In the genomic region with DNA sequence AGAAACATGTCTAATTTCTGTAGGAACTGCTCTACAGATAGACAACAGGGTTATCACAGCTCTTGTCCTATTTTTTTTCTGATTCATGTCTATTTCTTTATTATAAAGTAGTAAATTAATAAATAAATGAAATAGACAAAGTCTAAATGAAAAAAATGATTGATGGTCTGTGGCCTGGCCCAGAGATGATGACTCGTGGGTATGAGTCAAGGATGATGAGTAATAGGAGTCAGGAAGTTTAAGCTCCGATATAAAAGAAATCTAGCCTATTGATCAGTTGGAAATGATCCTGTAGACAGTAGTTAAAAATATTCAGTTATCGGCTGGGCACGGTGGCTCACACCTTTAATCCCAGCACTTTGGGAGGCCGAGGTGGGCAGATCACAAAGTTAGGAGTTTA, we compare ENCODE assay signal across 24 cellular contexts.
DNase-seq lines count a peak whose midpoint lies in the region; ATAC-seq and TF ChIP-seq lines count a peak whose summit lies in the region.
"Had no signal": no experiment of that assay in that cellular context is flagged by ENCODE, and none has a peak within 500 bp of the region (broad histone marks: within the 10 kb centered on the region; RNA-seq: fewer than 3 reads in every experiment).

No MANE protein-coding gene starts in this region.

- no peaks in the 10 kb centered on the region for H3K9me3 ChIP-seq in RWPE2 (ENCODE audit: severe bottlenecking)
- no peaks in the 10 kb centered on the region for H3K9me3 ChIP-seq in Caco-2
- H3K9me3 ChIP-seq: prostate gland, testis had no signal

- H3K27ac ChIP-seq in RWPE2 (ENCODE audit: poor library complexity, severe bottlenecking): peak overlapping the region; percentile 54
- H3K27ac ChIP-seq: cardiac muscle cell, prostate gland, testis had no signal

- H3K36me3 ChIP-seq in RWPE2 (ENCODE audit: low read depth) (peaks cover 23% of the 10 kb centered on the region), Caco-2 (ENCODE audit: control insufficient read depth, insufficient read depth, low read length) (no peaks in the 10 kb centered on the region)
- H3K36me3 ChIP-seq: cardiac muscle cell, prostate gland had no signal

- no peak overlapping the region for H3K4me3 Mint-ChIP-seq in Caco-2 (ENCODE audit: unreplicated experiment)
- H3K4me3 Mint-ChIP-seq: activated T-cell treated with anti-CD3 and anti-CD28 coated beads, Interleukin-2, amount 50 U/mL, for 4 hours; B cell had no signal

- H3K27me3 ChIP-seq in RWPE2 (ENCODE audit: insufficient read depth, poor library complexity, severe bottlenecking): no peaks in the 10 kb centered on the region
- H3K27me3 ChIP-seq in Caco-2 (replicated peaks; ENCODE audit: control insufficient read depth, insufficient read depth, low read length): no peaks in the 10 kb centered on the region
- H3K27me3 ChIP-seq: cardiac muscle cell, testis had no signal

- no peaks in the 10 kb centered on the region for H3K27me3 Mint-ChIP-seq in Caco-2 (ENCODE audit: insufficient read depth, unreplicated experiment)

- CTCF ChIA-PET in Caco-2 (lab: Charles Lee): no interaction called here

- peak; percentile 85 for ATAC-seq in RWPE2 (ENCODE audit: low read depth)
- ATAC-seq: activated T-cell treated with anti-CD3 and anti-CD28 coated beads, Interleukin-2, amount 50 U/mL, for 4 hours had no signal

- no peaks in the 10 kb centered on the region for H3K4me1 Mint-ChIP-seq in Caco-2 (ENCODE audit: low read depth, unreplicated experiment)
- H3K4me1 Mint-ChIP-seq: B cell had no signal

- POLR2A ChIA-PET in Caco-2 (lab: Charles Lee): no interaction called here

- DNase-seq in HCEC 1CT: peak; percentile 49
- no peak for DNase-seq in RWPE2 (ENCODE audit: low spot score)
- DNase-seq in fibroblast of mammary gland (ENCODE audit: low read depth): peak; percentile 71
- no peak for DNase-seq in Caco-2
- no peak for DNase-seq in activated CD8-positive, alpha-beta memory T cell treated with anti-CD3 and anti-CD28 coated beads, Interleukin-2, amount 50 U/mL, for 48 hours
- DNase-seq in effector CD8-positive, alpha-beta T cell (lab: John Stamatoyannopoulos, UW): no peak
- no peak for DNase-seq in activated CD4-positive, alpha-beta T cell treated with anti-CD3 and anti-CD28 coated beads, Interleukin-2, amount 50 U/mL, for 48 hours
- DNase-seq: activated CD4-positive, CD25-positive, alpha-beta regulatory T cell treated with anti-CD3 and anti-CD28 coated beads, Interleukin-2, amount 50 U/mL, for 72 hours; activated CD8-positive, alpha-beta memory T cell treated with anti-CD3 and anti-CD28 coated beads for 24 hours; activated naive CD4-positive, alpha-beta T cell; activated T-cell treated with anti-CD3 and anti-CD28 coated beads, Interleukin-2, amount 50 U/mL, for 4 hours; DND-41; KBM-7; kidney; MV-4-11; NCI-H1694; NCI-H2171; NCI-H524 treated with DMSO at 0.1 percent for 48 hours; RPMI8226; testis had no signal

- peaks cover 34% of the 10 kb centered on the region for H3K4me1 ChIP-seq in RWPE2 (ENCODE audit: insufficient read depth, poor library complexity, severe bottlenecking)
- no peaks in the 10 kb centered on the region for H3K4me1 ChIP-seq in Caco-2
- H3K4me1 ChIP-seq: prostate gland, testis had no signal

- no peaks in the 10 kb centered on the region for H3K9me3 Mint-ChIP-seq in Caco-2 (ENCODE audit: unreplicated experiment)
- H3K9me3 Mint-ChIP-seq: activated T-cell treated with anti-CD3 and anti-CD28 coated beads, Interleukin-2, amount 50 U/mL, for 4 hours had no signal

- H3K36me3 Mint-ChIP-seq in Caco-2 (ENCODE audit: insufficient read depth, unreplicated experiment): no peaks in the 10 kb centered on the region

- TF ChIP-seq CTCF in RWPE2 (IDR thresholded peaks at IDR 0.05; ENCODE audit: poor library complexity, severe bottlenecking) (no peak), fibroblast of mammary gland (conservative IDR thresholded peaks at IDR 0.05; ENCODE audit: control insufficient read depth, insufficient read depth, low read depth, low read length) (no peak), Caco-2 (IDR thresholded peaks at IDR 0.05; ENCODE audit: insufficient read depth in 1 of 2, low read depth in 1 of 2, low read length in 1 of 2, severe bottlenecking in 1 of 2, unreplicated experiment in 1 of 2) (no peak)

- H3K4me3 ChIP-seq in RWPE2 (ENCODE audit: severe bottlenecking) (no peak overlapping the region), fibroblast of mammary gland (ENCODE audit: control insufficient read depth, low read depth, low read length) (no peak overlapping the region), Caco-2 (ENCODE audit: low read depth, low read length) (no peak overlapping the region)
- H3K4me3 ChIP-seq: cardiac muscle cell, lung, prostate gland, testis had no signal

- no TSS peak for BruUV-seq in Caco-2 (replicated peaks; lab: Mats Ljungman, UMichigan)

- intact Hi-C loops in Caco-2 (cut with micrococcal nuclease; ENCODE audit: unreplicated experiment): no loop called here

- H3K27ac Mint-ChIP-seq in Caco-2 (ENCODE audit: unreplicated experiment): no peak overlapping the region
- H3K27ac Mint-ChIP-seq: B cell had no signal

Comparison
In these comparisons a context has a peak if more than half of its experiments do, and no peak if none do; other contexts are left out.
1. DNase-seq: peak in HCEC 1CT (single experiment) and fibroblast of mammary gland (single experiment); none in RWPE2 (single experiment), Caco-2 (0 of 2), activated CD8-positive, alpha-beta memory T cell treated with anti-CD3 and anti-CD28 coated beads, Interleukin-2, amount 50 U/mL, for 48 hours (single experiment), effector CD8-positive, alpha-beta T cell (single experiment) and activated CD4-positive, alpha-beta T cell treated with anti-CD3 and anti-CD28 coated beads, Interleukin-2, amount 50 U/mL, for 48 hours (0 of 2).